8 cellular contexts compared by ENCODE assay signal in the genomic region with DNA sequence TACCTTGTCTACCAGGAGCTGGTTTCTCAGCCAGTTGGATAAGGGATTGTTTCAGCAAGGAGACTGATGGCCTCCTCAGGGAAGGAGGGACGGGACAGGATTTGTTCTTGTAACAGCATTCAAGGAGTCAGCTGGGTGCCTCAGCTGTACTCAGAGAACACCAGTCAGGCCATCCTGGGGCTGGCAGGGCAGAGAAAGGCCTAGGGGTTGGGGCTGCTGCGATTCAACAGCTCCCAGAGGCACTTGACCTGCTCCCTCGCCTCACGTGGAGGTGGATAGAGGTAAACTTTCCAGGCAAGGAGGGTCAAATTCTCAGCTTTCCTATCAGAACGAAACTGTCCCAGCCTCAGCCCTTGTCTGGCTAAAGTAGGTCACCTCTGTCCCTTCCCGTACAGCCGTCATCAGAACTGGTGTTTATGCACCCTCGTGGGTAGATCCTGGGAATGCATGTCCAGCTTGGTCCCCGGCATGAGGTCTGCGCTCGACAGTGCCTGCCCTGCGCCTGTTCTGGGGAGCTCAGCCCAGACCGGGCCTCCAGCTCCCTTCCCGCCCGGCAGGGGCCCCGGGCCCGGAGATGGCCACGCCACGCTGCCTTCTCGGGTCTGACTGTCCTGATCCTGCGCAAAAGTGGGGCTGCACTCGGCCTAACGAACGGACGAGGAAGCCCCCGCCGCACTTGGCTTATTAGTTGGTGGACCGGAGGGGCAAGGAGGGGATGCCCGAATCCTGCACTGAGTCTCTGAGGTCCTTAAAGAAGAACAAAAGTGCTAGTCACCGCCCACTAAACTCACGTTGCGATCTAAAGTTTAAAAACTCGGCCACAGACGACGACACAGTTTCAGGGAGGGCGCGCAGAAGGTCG. TPM values are rescaled to one million over a fixed set of nuclear protein-coding genes. Genes with fewer than 3 reads are reported as not detected.
DNase-seq lines count a peak whose midpoint lies in the region; ATAC-seq and TF ChIP-seq lines count a peak whose summit lies in the region.

No MANE protein-coding gene starts in this region.

- H3K9me3 ChIP-seq in CD4-positive, CD25-positive, alpha-beta regulatory T cell (ENCODE audit: control insufficient read depth in 2 of 2, low read length in 2 of 2) = no peaks in the 10 kb centered on the region

- H3K27me3 ChIP-seq in CD4-positive, CD25-positive, alpha-beta regulatory T cell (ENCODE audit: control insufficient read depth, insufficient read depth, low read length) = no peaks in the 10 kb centered on the region
- H3K27me3 ChIP-seq in HL-60 (ENCODE audit: insufficient read depth, poor library complexity, severe bottlenecking) = no peaks in the 10 kb centered on the region

- peaks cover 23 to 46% (median 33%) of the 10 kb centered on the region in 4 donors for H3K4me1 Mint-ChIP-seq in CD4-positive, CD25-positive, alpha-beta regulatory T cell
- H3K4me1 Mint-ChIP-seq in activated naive CD4-positive, alpha-beta T cell treated with anti-CD3 and anti-CD28 coated beads, Interleukin-2, amount 50 U/mL, for 24 hours = peaks cover 34% of the 10 kb centered on the region

- H3K4me3 Mint-ChIP-seq in CD4-positive, CD25-positive, alpha-beta regulatory T cell = peak overlapping the region; percentile 96 to 99 (median 98)
- peak overlapping the region; percentile 96 for H3K4me3 Mint-ChIP-seq in activated naive CD4-positive, alpha-beta T cell treated with anti-CD3 and anti-CD28 coated beads, Interleukin-2, amount 50 U/mL, for 24 hours

- intact Hi-C loops in head of caudate nucleus (cut with DNase I) = no loop called here

- H3K27ac ChIP-seq in CD4-positive, CD25-positive, alpha-beta regulatory T cell (ENCODE audit: insufficient read depth, low read length, poor library complexity, severe bottlenecking) = peak overlapping the region; percentile 92
- H3K27ac ChIP-seq in HL-60 (replicated peaks) = peak overlapping the region; percentile 94

- TF ChIP-seq CTCF in HL-60 (IDR thresholded peaks at IDR 0.05; ENCODE audit: insufficient read depth, low read length) (no peak), omental fat pad (IDR thresholded peaks at IDR 0.05) (no peak)

- H3K36me3 ChIP-seq in CD4-positive, CD25-positive, alpha-beta regulatory T cell (ENCODE audit: control insufficient read depth, insufficient read depth, low read length) = peaks cover 13% of the 10 kb centered on the region

- peak; percentile 1 to 42 for ATAC-seq in CD4-positive, CD25-positive, alpha-beta regulatory T cell (ENCODE audit: low read depth in 2 of 2)
- ATAC-seq in GM19372 (IDR thresholded peaks at IDR 0.05; ENCODE audit: low read depth, unreplicated experiment) (peak; percentile 15), omental fat pad (ENCODE audit: low FRiP score) (peak; percentile 39), GM19452 (IDR thresholded peaks at IDR 0.05; ENCODE audit: unreplicated experiment) (no peak)

- H3K36me3 Mint-ChIP-seq in CD4-positive, CD25-positive, alpha-beta regulatory T cell = peaks cover 10% of the 10 kb centered on the region
- peaks cover 4% of the 10 kb centered on the region for H3K36me3 Mint-ChIP-seq in activated naive CD4-positive, alpha-beta T cell treated with anti-CD3 and anti-CD28 coated beads, Interleukin-2, amount 50 U/mL, for 24 hours

- H3K4me3 ChIP-seq in CD4-positive, CD25-positive, alpha-beta regulatory T cell (ENCODE audit: low read depth, low read length) = peak overlapping the region; percentile 72
- H3K4me3 ChIP-seq in HL-60 (replicated peaks; ENCODE audit: insufficient read depth, low read length) = peak overlapping the region; percentile 83

- H3K27ac Mint-ChIP-seq in CD4-positive, CD25-positive, alpha-beta regulatory T cell = peak overlapping the region; percentile 98 to 100 (median 99)
- H3K27ac Mint-ChIP-seq in activated naive CD4-positive, alpha-beta T cell treated with anti-CD3 and anti-CD28 coated beads, Interleukin-2, amount 50 U/mL, for 24 hours = peak overlapping the region; percentile 95

- peaks cover 38% of the 10 kb centered on the region for H3K4me1 ChIP-seq in CD4-positive, CD25-positive, alpha-beta regulatory T cell (ENCODE audit: control insufficient read depth, insufficient read depth, low read length, poor library complexity, severe bottlenecking)

- peak in 1 of 3 donors; percentile 22 for DNase-seq in CD4-positive, CD25-positive, alpha-beta regulatory T cell
- DNase-seq in HL-60 (ENCODE audit: low read depth in 1 of 2, low spot score in 1 of 2) (no peak), head of caudate nucleus (peak; percentile 8 to 67 (median 34)), omental fat pad (ENCODE audit: low spot score) (no peak), COLO829 (ENCODE audit: low spot score) (no peak)

- H3K27me3 Mint-ChIP-seq in CD4-positive, CD25-positive, alpha-beta regulatory T cell = no peaks in the 10 kb centered on the region
- H3K27me3 Mint-ChIP-seq in activated naive CD4-positive, alpha-beta T cell treated with anti-CD3 and anti-CD28 coated beads, Interleukin-2, amount 50 U/mL, for 24 hours = no peaks in the 10 kb centered on the region

- no peaks in the 10 kb centered on the region for H3K9me3 Mint-ChIP-seq in CD4-positive, CD25-positive, alpha-beta regulatory T cell
- no peaks in the 10 kb centered on the region for H3K9me3 Mint-ChIP-seq in activated naive CD4-positive, alpha-beta T cell treated with anti-CD3 and anti-CD28 coated beads, Interleukin-2, amount 50 U/mL, for 24 hours

RNA-seq across cellular contexts. Expression of a gene that starts 0.8 kb away (rescaled TPM):
- total RNA-seq in CD4-positive, CD25-positive, alpha-beta regulatory T cell = 21.1 TPM
- polyA plus RNA-seq in CD4-positive, CD25-positive, alpha-beta regulatory T cell = 1 to 10 TPM; 3.6 to 7.7 (median 5.3) TPM
- total RNA-seq in omental fat pad = 1 to 10 TPM; 1.6 to 3.5 (median 3.4) TPM

RNA-seq across cellular contexts. Expression of a gene that starts 33.2 kb away (rescaled TPM):
- total RNA-seq in CD4-positive, CD25-positive, alpha-beta regulatory T cell = 98.6 TPM
- polyA plus RNA-seq in CD4-positive, CD25-positive, alpha-beta regulatory T cell = 10 to 100 TPM; 12.8 to 14.7 (median 13.5) TPM
- total RNA-seq in omental fat pad = 10 to 100 TPM; 26.3 to 63.5 (median 33.8) TPM

Comparison
In these comparisons a context has a peak if more than half of its experiments do, and no peak if none do; other contexts are left out.
1. DNase-seq: peak in head of caudate nucleus (42 of 42); none in HL-60 (0 of 2), omental fat pad (single experiment) and COLO829 (single experiment).